In the genomic region with DNA sequence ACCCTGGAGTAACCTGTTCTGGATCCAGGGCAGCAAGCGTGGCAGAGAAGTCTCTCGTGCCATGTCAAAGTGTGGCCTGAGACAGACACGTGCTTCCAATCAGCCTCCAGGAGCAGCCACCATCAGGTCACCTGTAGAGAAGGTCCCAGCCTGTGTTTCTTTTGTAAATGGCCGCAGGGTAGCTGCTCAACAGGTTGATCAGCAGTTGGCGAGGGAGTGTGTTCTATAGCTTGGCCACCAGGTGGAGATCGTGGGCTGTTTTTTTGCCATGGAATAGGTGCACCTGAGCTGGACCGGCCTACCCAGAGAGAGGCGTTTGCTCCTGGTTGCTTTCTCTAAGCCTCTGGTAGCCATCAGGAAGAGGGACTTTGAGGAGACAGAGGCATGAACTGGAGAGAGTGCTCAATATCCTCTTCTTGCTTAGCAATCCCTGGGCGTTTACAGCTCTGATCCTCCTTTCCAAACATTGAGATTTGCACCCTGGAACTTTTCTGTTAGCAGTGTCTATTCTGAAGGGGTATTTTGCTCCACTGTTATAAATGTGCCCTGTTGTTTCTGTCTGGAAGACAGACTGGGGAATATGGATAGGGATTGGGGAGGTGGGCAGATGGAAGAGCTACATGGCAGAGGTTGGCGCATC, we compare ENCODE assay signal across 8 cellular contexts. TPM values are rescaled to one million over a fixed set of nuclear protein-coding genes. Genes with fewer than 3 reads are reported as not detected.
DNase-seq lines count a peak whose midpoint lies in the region; ATAC-seq and TF ChIP-seq lines count a peak whose summit lies in the region.

No MANE protein-coding gene starts in this region.

- no peak overlapping the region for H3K4me3 ChIP-seq in right lobe of liver

- no peak for TF ChIP-seq POLR2A in right lobe of liver (IDR thresholded peaks at IDR 0.05)

- intact Hi-C loops in right lobe of liver (cut with DNase I), result no loop called here

- no peak overlapping the region for H3K27ac ChIP-seq in caudate nucleus (ENCODE audit: low read depth, low read length)
- H3K27ac ChIP-seq in right lobe of liver, result no peak overlapping the region

- CTCF ChIA-PET in WTC11 (lab: Charles Lee), result interaction anchor here (0.6 to 3.1 kb wide), 60 partner anchors 9 to 867 kb away, joined by 3 to 18 read pairs (median 4); a partner anchor contains a TSS

- H3K27me3 Mint-ChIP-seq in WTC11 (ENCODE audit: low read depth), result peaks cover 32% of the 10 kb centered on the region

- no peak for DNase-seq in AG09319 (ENCODE audit: extremely low read depth, low read depth)
- DNase-seq in NCI-H2171 treated with DMSO at 0.1 percent for 48 hours (lab: John Stamatoyannopoulos, UW), result peak; percentile 73
- peak; percentile 84 for DNase-seq in WTC11 (ENCODE audit: low spot score)
- DNase-seq in caudate nucleus (lab: John Stamatoyannopoulos, UW), result peak in 35 of 61 donors; percentile 2 to 61 (median 16)
- peak in 2 of 3 donors; percentile 70 to 76 for DNase-seq in right lobe of liver
- DNase-seq in stimulated activated CD8-positive, alpha-beta memory T cell treated with anti-CD3 and anti-CD28 coated beads, Interleukin-15, amount 100 ng/mL, for 24 hours (ENCODE audit: low read depth), result peak; percentile 37

- no peak overlapping the region for H3K4me3 Mint-ChIP-seq in WTC11

- no peaks in the 10 kb centered on the region for H3K36me3 ChIP-seq in right lobe of liver

- no peaks in the 10 kb centered on the region for H3K9me3 ChIP-seq in right lobe of liver

- peak; percentile 81 for TF ChIP-seq CTCF in AG09319 (IDR thresholded peaks at IDR 0.05; ENCODE audit: low read depth, low read length)
- TF ChIP-seq CTCF in WTC11 (IDR thresholded peaks at IDR 0.05), result peak; percentile 76
- TF ChIP-seq CTCF in right lobe of liver (IDR thresholded peaks at IDR 0.05), result peak; percentile 77 to 86 (median 81)

- H3K27ac Mint-ChIP-seq in WTC11, result no peak overlapping the region

- peaks cover 10% of the 10 kb centered on the region for H3K4me1 Mint-ChIP-seq in WTC11

- WGBS in right lobe of liver (ENCODE audit: insufficient coverage, low coverage, low lambda C conversion rate, missing lambda C conversion rate), result 25% methylated on average over 5 of the region's 10 CpGs

- ATAC-seq in GM18870 (IDR thresholded peaks at IDR 0.05; ENCODE audit: unreplicated experiment), result peak; percentile 91
- ATAC-seq in HG03066 (IDR thresholded peaks at IDR 0.05; ENCODE audit: low read depth, unreplicated experiment), result peak; percentile 85
- ATAC-seq in WTC11, result peak; percentile 97
- peak; percentile 92 to 96 (median 96) for ATAC-seq in right lobe of liver

- H3K4me1 ChIP-seq in right lobe of liver, result peaks cover 0 to 3% (median 0%) of the 10 kb centered on the region in 4 donors

- peaks cover 4% of the 10 kb centered on the region for H3K9me3 Mint-ChIP-seq in WTC11

- no peaks in the 10 kb centered on the region for H3K27me3 ChIP-seq in right lobe of liver

- POLR2A ChIA-PET in WTC11 (lab: Charles Lee), result interaction anchor here (0.9 kb wide), 1 partner anchor 342 kb away, joined by 3 read pairs; a partner anchor contains a TSS

- H3K36me3 Mint-ChIP-seq in WTC11, result no peaks in the 10 kb centered on the region

TF ChIP-seq in WTC11, 78 proteins besides CTCF, POLR2A, EP300 and RAD21:
- TF ChIP-seq NR2C2 (CRISPR knock-in tag; IDR thresholded peaks at IDR 0.05), result no peak
- TF ChIP-seq, protein P1, sequence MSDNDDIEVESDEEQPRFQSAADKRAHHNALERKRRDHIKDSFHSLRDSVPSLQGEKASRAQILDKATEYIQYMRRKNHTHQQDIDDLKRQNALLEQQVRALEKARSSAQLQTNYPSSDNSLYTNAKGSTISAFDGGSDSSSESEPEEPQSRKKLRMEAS (CRISPR knock-in tag; IDR thresholded peaks at IDR 0.05), result peak; percentile 76

RNA-seq across cellular contexts. Expression of a gene that starts 34.2 kb away (rescaled TPM):
- total RNA-seq in WTC11 (2021) (not detected in 3 replicates), right lobe of liver (not detected)
